In the genomic region with DNA sequence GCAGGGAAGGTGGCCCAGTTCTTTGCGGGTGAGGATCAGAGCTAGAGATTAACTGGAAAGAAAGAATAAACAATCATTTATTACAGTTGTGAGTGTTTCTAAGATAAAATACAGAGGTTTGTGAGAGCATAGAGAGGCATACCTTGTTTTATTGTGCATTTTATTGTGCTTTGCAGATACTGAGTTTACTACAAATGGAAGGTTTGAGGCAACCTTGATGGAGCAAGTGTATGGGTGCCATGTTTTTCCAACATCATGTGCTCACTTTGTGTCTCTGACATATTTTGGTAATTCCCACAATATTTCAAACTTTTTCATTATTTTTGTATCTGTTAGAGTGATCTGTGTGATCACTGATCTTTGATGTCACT, we compare ENCODE assay signal across 8 cellular contexts. TPM values are rescaled to one million over a fixed set of nuclear protein-coding genes. Genes with fewer than 3 reads are reported as not detected.
DNase-seq lines count a peak whose midpoint lies in the region; ATAC-seq and TF ChIP-seq lines count a peak whose summit lies in the region.

No MANE protein-coding gene starts in this region.

- DNase-seq in cardiac muscle cell (ENCODE audit: low read depth in 1 of 2, low spot score in 1 of 2), result peak in 1 of 2 donors; percentile 8
- DNase-seq in Right ventricle myocardium inferior (ENCODE audit: missing footprints), result no peak
- no peak for DNase-seq in lower lobe of right lung
- no peak for DNase-seq in uterus
- no peak for DNase-seq in NCI-H1930 (lab: John Stamatoyannopoulos, UW)
- no peak for DNase-seq in superior temporal gyrus (ENCODE audit: extremely low spot score)

- intact Hi-C loops in Right ventricle myocardium inferior (cut with DNase I), result loop anchor here (2.0 to 5.0 kb wide), 2 partner anchors 31 to 42 kb away; partner anchors contain the start of gene PAIP1
- intact Hi-C loops in lower lobe of right lung (cut with DNase I), result no loop called here
- intact Hi-C loops in uterus (cut with DNase I; ENCODE audit: low total_unique reads), result no loop called here

- H3K27me3 ChIP-seq in cardiac muscle cell (no peaks in the 10 kb centered on the region), lower lobe of right lung (ENCODE audit: low read depth) (no peaks in the 10 kb centered on the region), uterus (no peaks in the 10 kb centered on the region)

- TF ChIP-seq CTCF in cardiac muscle cell (IDR thresholded peaks at IDR 0.05; ENCODE audit: low read depth, low read length) (no peak), lower lobe of right lung (IDR thresholded peaks at IDR 0.05) (no peak), uterus (IDR thresholded peaks at IDR 0.05) (no peak)

- H3K4me1 ChIP-seq in cardiac muscle cell (ENCODE audit: low read depth), result peaks cover 7% of the 10 kb centered on the region
- H3K4me1 ChIP-seq in lower lobe of right lung, result peaks cover 8% of the 10 kb centered on the region
- peaks cover 0 to 5% of the 10 kb centered on the region in 2 donors for H3K4me1 ChIP-seq in uterus

- H3K27ac ChIP-seq in cardiac muscle cell (peak overlapping the region; percentile 87), angular gyrus (ENCODE audit: low read depth, low read length) (peak overlapping the region; percentile 89), lower lobe of right lung (peak overlapping the region; percentile 85), uterus (peak overlapping the region; percentile 79 to 84)

- H3K9me3 ChIP-seq in cardiac muscle cell (ENCODE audit: low read depth), result no peaks in the 10 kb centered on the region
- no peaks in the 10 kb centered on the region for H3K9me3 ChIP-seq in lower lobe of right lung
- H3K9me3 ChIP-seq in uterus, result no peaks in the 10 kb centered on the region

- TF ChIP-seq POLR2A in uterus (IDR thresholded peaks at IDR 0.05), result no peak

- H3K4me3 ChIP-seq in cardiac muscle cell (peak overlapping the region; percentile 59), lower lobe of right lung (peak overlapping the region; percentile 74), uterus (peak overlapping the region; percentile 54 to 57)

- no peak for ATAC-seq in Right ventricle myocardium inferior
- ATAC-seq in lower lobe of right lung, result no peak
- no peak for ATAC-seq in HG02588 (IDR thresholded peaks at IDR 0.05; ENCODE audit: unreplicated experiment)

- H3K36me3 ChIP-seq in cardiac muscle cell, result no peaks in the 10 kb centered on the region
- no peaks in the 10 kb centered on the region for H3K36me3 ChIP-seq in lower lobe of right lung
- H3K36me3 ChIP-seq in uterus, result no peaks in the 10 kb centered on the region

RNA-seq across cellular contexts. Expression of gene C5orf34, which starts 0.7 kb away (rescaled TPM):
- 1.0 and 3.7 TPM in 2 replicates for total RNA-seq in cardiac muscle cell
- polyA plus RNA-seq in cardiac muscle cell, result 5.2 and 9.7 TPM in 2 replicates
- total RNA-seq in Right ventricle myocardium inferior, result 0.73 TPM
- total RNA-seq in lower lobe of right lung, result 1.4 TPM
- 1 to 10 TPM in 3 of 4 donors, under 1 TPM in 1; 0.29 to 7.7 (median 2.3) TPM for total RNA-seq in uterus

RNA-seq across cellular contexts. Expression of gene TMEM267, which starts 32.0 kb away (rescaled TPM):
- total RNA-seq in cardiac muscle cell (3.1 TPM in 2 replicates), Right ventricle myocardium inferior (7.0 TPM), lower lobe of right lung (12.7 TPM), uterus (10 to 100 TPM in 3 of 4 donors, under 1 TPM in 1; 0.77 to 20.0 (median 16.3) TPM)
- 8.8 and 8.9 TPM in 2 replicates for polyA plus RNA-seq in cardiac muscle cell

RNA-seq across cellular contexts. Expression of gene PAIP1, which starts 41.2 kb away (rescaled TPM):
- total RNA-seq in cardiac muscle cell (140 and 151 TPM in 2 replicates), Right ventricle myocardium inferior (130 TPM), lower lobe of right lung (71.9 TPM), uterus (100 to 1,000 TPM in 1 of 4 donors, 10 to 100 TPM in 3; 20.7 to 117 (median 75.8) TPM)
- polyA plus RNA-seq in cardiac muscle cell, result 298 and 341 TPM in 2 replicates
